18 cellular contexts compared by ENCODE assay signal in the genomic region with DNA sequence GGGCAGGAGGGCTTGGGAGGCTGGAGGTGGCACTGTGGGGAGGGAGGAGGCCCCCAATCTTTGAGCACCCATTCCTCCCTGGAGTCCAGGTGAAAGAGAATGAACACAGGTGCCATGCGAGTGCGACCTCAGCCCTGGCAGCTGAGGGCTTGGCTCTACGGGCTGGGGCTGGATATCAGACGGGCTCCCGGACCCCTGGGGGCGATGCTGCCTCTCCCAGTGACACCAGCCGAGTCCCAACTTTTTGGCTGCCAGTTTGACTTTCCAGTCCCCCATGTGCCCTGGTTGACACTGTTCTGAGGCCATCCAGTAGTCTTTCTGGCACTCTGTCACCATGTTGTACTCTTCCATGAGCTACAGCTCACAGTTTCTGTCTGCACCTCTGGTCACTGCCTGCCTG. TPM values are rescaled to one million over a fixed set of nuclear protein-coding genes. Genes with fewer than 3 reads are reported as not detected.
DNase-seq lines count a peak whose midpoint lies in the region; ATAC-seq and TF ChIP-seq lines count a peak whose summit lies in the region.
"Had no signal": no experiment of that assay in that cellular context is flagged by ENCODE, and none has a peak within 500 bp of the region (broad histone marks: within the 10 kb centered on the region; RNA-seq: fewer than 3 reads in every experiment).

No MANE protein-coding gene starts in this region.

- H3K9me3 ChIP-seq in Caco-2 (no peaks in the 10 kb centered on the region), T-helper 17 cell (ENCODE audit: control insufficient read depth, low read length, poor library complexity, severe bottlenecking) (no peaks in the 10 kb centered on the region), uterus (no peaks in the 10 kb centered on the region)
- H3K9me3 ChIP-seq: pancreas had no signal

- CTCF ChIA-PET in Caco-2 (lab: Charles Lee) = interaction anchor here (1.2 kb wide), 1 partner anchor 27 kb away, joined by 3 read pairs; no protein-coding TSS in a partner anchor

- H3K27me3 ChIP-seq in Caco-2 (replicated peaks; ENCODE audit: control insufficient read depth, insufficient read depth, low read length) (no peaks in the 10 kb centered on the region), uterus (no peaks in the 10 kb centered on the region)
- H3K27me3 ChIP-seq: pancreas had no signal

- no peak for TF ChIP-seq POLR2A in uterus (IDR thresholded peaks at IDR 0.05)

- H3K27ac Mint-ChIP-seq in Caco-2 (ENCODE audit: unreplicated experiment) = peak overlapping the region; percentile 100
- peak overlapping the region; percentile 59 for H3K27ac Mint-ChIP-seq in T-helper 17 cell
- peak overlapping the region in 1 of 6 donors; percentile 3 for H3K27ac Mint-ChIP-seq in immature natural killer cell

- H3K4me1 ChIP-seq in Caco-2 = peaks cover 91% of the 10 kb centered on the region
- H3K4me1 ChIP-seq in uterus = peaks cover 0 to 5% of the 10 kb centered on the region in 2 donors

- no peaks in the 10 kb centered on the region for H3K9me3 Mint-ChIP-seq in Caco-2 (ENCODE audit: unreplicated experiment)
- H3K9me3 Mint-ChIP-seq in immature natural killer cell = no peaks in the 10 kb centered on the region

- ATAC-seq in T-helper 17 cell = no peak
- no peak for ATAC-seq in sciatic nerve

- H3K27ac ChIP-seq in uterus = no peak overlapping the region
- H3K27ac ChIP-seq: KMS-11 had no signal

- no TSS peak for BruUV-seq in Caco-2 (replicated peaks; lab: Mats Ljungman, UMichigan)

- H3K36me3 ChIP-seq in Caco-2 (ENCODE audit: control insufficient read depth, insufficient read depth, low read length) = no peaks in the 10 kb centered on the region
- H3K36me3 ChIP-seq in uterus = no peaks in the 10 kb centered on the region
- H3K36me3 ChIP-seq: pancreas had no signal

- H3K4me3 ChIP-seq in Caco-2 (ENCODE audit: low read depth, low read length) (peak overlapping the region; percentile 24), uterus (no peak overlapping the region)
- H3K4me3 ChIP-seq: pancreas had no signal

- intact Hi-C loops in Caco-2 (cut with micrococcal nuclease; ENCODE audit: unreplicated experiment) (no loop called here), sciatic nerve (cut with DNase I) (no loop called here), uterus (cut with DNase I; ENCODE audit: low total_unique reads) (no loop called here)

- H3K36me3 Mint-ChIP-seq in Caco-2 (ENCODE audit: insufficient read depth, unreplicated experiment) (peaks cover 43% of the 10 kb centered on the region), T-helper 17 cell (ENCODE audit: low read depth) (peaks cover 2% of the 10 kb centered on the region), immature natural killer cell (peaks cover 3 to 7% (median 6%) of the 10 kb centered on the region in 3 donors)

- TF ChIP-seq CTCF in Caco-2 (IDR thresholded peaks at IDR 0.05; ENCODE audit: insufficient read depth in 1 of 2, low read depth in 1 of 2, low read length in 1 of 2, severe bottlenecking in 1 of 2, unreplicated experiment in 1 of 2) = no peak
- TF ChIP-seq CTCF in uterus (IDR thresholded peaks at IDR 0.05) = no peak

- H3K4me3 Mint-ChIP-seq in Caco-2 (ENCODE audit: unreplicated experiment) (peak overlapping the region; percentile 73), T-helper 17 cell (no peak overlapping the region), immature natural killer cell (no peak overlapping the region)

- H3K4me1 Mint-ChIP-seq in Caco-2 (ENCODE audit: low read depth, unreplicated experiment) = peaks cover 69% of the 10 kb centered on the region
- H3K4me1 Mint-ChIP-seq in T-helper 17 cell = peaks cover 42% of the 10 kb centered on the region
- peaks cover 36 to 40% of the 10 kb centered on the region in 2 donors for H3K4me1 Mint-ChIP-seq in immature natural killer cell

- POLR2A ChIA-PET in Caco-2 (lab: Charles Lee) = interaction anchor here (0.7 to 1.3 kb wide), 2 partner anchors 12 to 27 kb away, joined by 3 to 5 read pairs; no protein-coding TSS in a partner anchor

- H3K27me3 Mint-ChIP-seq in Caco-2 (ENCODE audit: insufficient read depth, unreplicated experiment) (no peaks in the 10 kb centered on the region), T-helper 17 cell (no peaks in the 10 kb centered on the region), immature natural killer cell (ENCODE audit: low read depth in 3 of 3) (peaks cover 2 to 3% (median 2%) of the 10 kb centered on the region in 3 donors)

- DNase-seq in Caco-2 (peak in 1 of 2 experiments; percentile 30), T-helper 17 cell (no peak), islet precursor cell (peak; percentile 36), sciatic nerve (ENCODE audit: low spot score) (peak; percentile 53), occipital lobe (lab: John Stamatoyannopoulos, UW) (no peak), NOMO-1 treated with DMSO at 0.1 percent for 48 hours (lab: John Stamatoyannopoulos, UW; ENCODE audit: unreplicated experiment) (no peak), immature natural killer cell (no peak), uterus (no peak)
- DNase-seq: activated effector memory CD4-positive, alpha-beta T cell treated with Interleukin-2 at 50 U/mL for 16 hours; AML-193; anterior cingulate cortex; GF-D8; NCI-H1092; NCI-H526; stimulated activated CD4-positive, alpha-beta T cell treated with anti-CD3 and anti-CD28 coated beads, Interleukin-4, amount 100 ng/mL, for 1 hour; substantia nigra had no signal

RNA-seq across cellular contexts. Expression of gene VILL, which starts 1.2 kb away (rescaled TPM):
- total RNA-seq in Caco-2 (2022) = 11.7 and 12.2 TPM in 2 replicates
- total RNA-seq in T-helper 17 cell = 10 to 100 TPM; 21.6 to 30.1 TPM
- total RNA-seq in sciatic nerve = 9.9 TPM
- total RNA-seq in occipital lobe = 13.6 TPM
- polyA plus RNA-seq in immature natural killer cell = 10 to 100 TPM; 12.9 to 15.7 (median 14.6) TPM
- total RNA-seq in uterus = 10 to 100 TPM in 1 of 4 donors, 1 to 10 TPM in 3; 1.8 to 18.7 (median 6.3) TPM

RNA-seq across cellular contexts. Expression of gene PLCD1, which starts 37.6 kb away (rescaled TPM):
- 7.9 and 9.7 TPM in 2 replicates for total RNA-seq in Caco-2 (2022)
- 10 to 100 TPM; 61.8 to 67.1 TPM for total RNA-seq in T-helper 17 cell
- 40.7 TPM for total RNA-seq in sciatic nerve
- 4.4 TPM for total RNA-seq in occipital lobe
- polyA plus RNA-seq in immature natural killer cell = 10 to 100 TPM; 11.6 to 18.0 (median 12.1) TPM
- 10 to 100 TPM in 3 of 4 donors, 1 to 10 TPM in 1; 9.7 to 41.5 (median 27.2) TPM for total RNA-seq in uterus

RNA-seq across cellular contexts. Expression of gene DLEC1, which starts 47.2 kb away (rescaled TPM):
- total RNA-seq in Caco-2 (2022) (0.11 and 0.35 TPM in 2 replicates), T-helper 17 cell (10 to 100 TPM in 1 of 2 donors, 1 to 10 TPM in 1; 8.6 to 16.3 TPM), sciatic nerve (4.8 TPM), occipital lobe (0.78 TPM), uterus (1 to 10 TPM in 3 of 4 donors, not detected in 1; 1.5 to 2.8 (median 1.9) TPM)
- polyA plus RNA-seq in immature natural killer cell = 1 to 10 TPM in 1 of 3 donors, under 1 TPM in 2; 0.16 to 2.4 (median 0.84) TPM

Comparison
In these comparisons a context has a peak if more than half of its experiments do, and no peak if none do; other contexts are left out.
1. DNase-seq: peak in islet precursor cell (single experiment) and sciatic nerve (single experiment); none in T-helper 17 cell (0 of 3), occipital lobe (single experiment), NOMO-1 treated with DMSO at 0.1 percent for 48 hours (single experiment), immature natural killer cell (0 of 3) and uterus (0 of 2).